In genomic region chr7:53743697-53744096, GRCh38 we compare ENCODE assay signal across 1 cellular context.
TF ChIP-seq lines count a peak whose summit lies in the region.

No MANE protein-coding gene starts in this region.

TF ChIP-seq in GM23338, 12 proteins besides CTCF, POLR2A, EP300 and RAD21:
- TF ChIP-seq CREB1 (CRISPR knock-in tag; IDR thresholded peaks at IDR 0.05; ENCODE audit: low read depth) (no peak), POLR2AphosphoS5 (IDR thresholded peaks at IDR 0.05; ENCODE audit: low read depth) (no peak), NANOG (IDR thresholded peaks at IDR 0.05; ENCODE audit: borderline replicate concordance) (no peak), ZNF462 (CRISPR knock-in tag; IDR thresholded peaks at IDR 0.05) (no peak), STAT1 (IDR thresholded peaks at IDR 0.05; ENCODE audit: unreplicated experiment) (no peak), EZH2 (IDR thresholded peaks at IDR 0.05; ENCODE audit: low read depth, unreplicated experiment) (no peak), ETS1 (IDR thresholded peaks at IDR 0.05) (no peak), JUNB (IDR thresholded peaks at IDR 0.05; ENCODE audit: unreplicated experiment) (no peak), ZNF331 (CRISPR knock-in tag; IDR thresholded peaks at IDR 0.05; ENCODE audit: low read depth) (no peak), ZNF114 (CRISPR knock-in tag; IDR thresholded peaks at IDR 0.05) (no peak), EZH2phosphoT487 (IDR thresholded peaks at IDR 0.05; ENCODE audit: unreplicated experiment) (no peak), REST (IDR thresholded peaks at IDR 0.05; ENCODE audit: unreplicated experiment) (no peak)
